Comparison of ENCODE assay signal across 2 cellular contexts in genomic region chr10:121844537-121844936, GRCh38.
TF ChIP-seq lines count a peak whose summit lies in the region.

No MANE protein-coding gene starts in this region.

TF ChIP-seq in HepG2, 621 proteins besides CTCF, POLR2A, EP300 and RAD21 (continued from another document):
- TF ChIP-seq, protein P1, sequence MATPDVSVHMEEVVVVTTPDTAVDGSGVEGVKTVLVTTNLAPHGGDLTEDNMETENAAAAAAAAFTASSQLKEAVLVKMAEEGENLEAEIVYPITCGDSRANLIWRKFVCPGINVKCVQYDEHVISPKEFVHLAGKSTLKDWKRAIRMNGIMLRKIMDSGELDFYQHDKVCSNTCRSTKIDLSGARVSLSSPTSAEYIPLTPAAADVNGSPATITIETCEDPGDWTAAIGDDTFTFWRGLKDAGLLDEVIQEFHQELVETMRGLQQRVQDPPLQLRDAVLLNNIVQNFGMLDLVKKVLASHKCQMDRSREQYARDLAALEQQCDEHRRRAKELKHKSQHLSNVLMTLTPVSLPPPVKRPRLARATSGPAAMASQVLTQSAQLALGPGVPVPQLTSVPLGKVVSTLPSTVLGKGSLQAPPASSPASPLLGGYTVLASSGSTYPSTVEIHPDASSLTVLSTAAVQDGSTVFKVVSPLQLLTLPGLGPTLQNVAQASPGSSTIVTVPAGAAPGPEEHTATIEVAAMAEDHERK (CRISPR knock-in tag; IDR thresholded peaks at IDR 0.05; ENCODE audit: low read depth) = no peak
- peak; percentile 19; the same call in 1 of the 2 replicates for TF ChIP-seq MAFF (IDR thresholded peaks at IDR 0.05; ENCODE audit: low read depth, low read length)
TF ChIP-seq in HepG2: peak in this region for 2.

TF ChIP-seq in K562, 482 proteins besides CTCF, POLR2A, EP300 and RAD21:
- TF ChIP-seq, protein P2, sequence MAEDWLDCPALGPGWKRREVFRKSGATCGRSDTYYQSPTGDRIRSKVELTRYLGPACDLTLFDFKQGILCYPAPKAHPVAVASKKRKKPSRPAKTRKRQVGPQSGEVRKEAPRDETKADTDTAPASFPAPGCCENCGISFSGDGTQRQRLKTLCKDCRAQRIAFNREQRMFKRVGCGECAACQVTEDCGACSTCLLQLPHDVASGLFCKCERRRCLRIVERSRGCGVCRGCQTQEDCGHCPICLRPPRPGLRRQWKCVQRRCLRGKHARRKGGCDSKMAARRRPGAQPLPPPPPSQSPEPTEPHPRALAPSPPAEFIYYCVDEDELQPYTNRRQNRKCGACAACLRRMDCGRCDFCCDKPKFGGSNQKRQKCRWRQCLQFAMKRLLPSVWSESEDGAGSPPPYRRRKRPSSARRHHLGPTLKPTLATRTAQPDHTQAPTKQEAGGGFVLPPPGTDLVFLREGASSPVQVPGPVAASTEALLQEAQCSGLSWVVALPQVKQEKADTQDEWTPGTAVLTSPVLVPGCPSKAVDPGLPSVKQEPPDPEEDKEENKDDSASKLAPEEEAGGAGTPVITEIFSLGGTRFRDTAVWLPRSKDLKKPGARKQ (CRISPR knock-in tag; IDR thresholded peaks at IDR 0.05) = no peak
- TF ChIP-seq TRIM28 (IDR thresholded peaks at IDR 0.05) = no peak
- TF ChIP-seq DPF2 (IDR thresholded peaks at IDR 0.05) = no peak
- no peak for TF ChIP-seq CEBPB (tag; IDR thresholded peaks at IDR 0.05)
- TF ChIP-seq E2F6 (IDR thresholded peaks at IDR 0.05; ENCODE audit: borderline replicate concordance in 1 of 2, extremely low read depth in 1 of 2, insufficient read depth in 1 of 2, insufficient read length in 1 of 2, low read depth in 1 of 2, low read length in 1 of 2, poor library complexity in 1 of 2, severe bottlenecking in 1 of 2) = no peak
- no peak for TF ChIP-seq ZNF224 (CRISPR knock-in tag; IDR thresholded peaks at IDR 0.05)
- TF ChIP-seq ZBTB11 (CRISPR knock-in tag; IDR thresholded peaks at IDR 0.05) = no peak
- 0 out of 2 replicates have a peak, but pooled peaks have one; percentile 13 for TF ChIP-seq ZNF316 (IDR thresholded peaks at IDR 0.05)
